Comparison of ENCODE assay signal across 23 cellular contexts in the genomic region with DNA sequence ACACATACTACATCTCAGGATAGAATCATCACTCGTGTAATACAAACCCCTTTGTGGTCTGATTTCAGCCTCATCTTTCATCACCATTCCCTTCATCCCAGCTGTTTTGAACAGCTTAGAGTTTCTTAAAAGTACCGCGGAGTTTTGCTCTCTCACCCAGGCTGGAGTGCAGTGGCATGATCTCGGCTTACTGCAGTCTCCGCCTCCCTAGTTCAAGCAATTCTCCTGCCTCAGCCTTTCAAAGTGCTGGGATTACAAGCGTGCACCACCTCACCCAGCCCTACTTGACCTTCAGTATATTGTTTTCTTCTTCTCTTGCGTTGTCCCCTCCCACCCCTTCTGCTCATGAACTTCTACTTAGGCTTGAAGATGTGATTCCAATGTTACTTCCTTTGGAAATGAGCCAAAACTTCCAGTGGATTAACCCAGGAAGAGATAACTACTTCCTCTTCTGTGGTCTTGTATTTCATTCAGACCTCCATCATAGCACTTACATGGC.
DNase-seq lines count a peak whose midpoint lies in the region; ATAC-seq and TF ChIP-seq lines count a peak whose summit lies in the region.
"Had no signal": no experiment of that assay in that cellular context is flagged by ENCODE, and none has a peak within 500 bp of the region (broad histone marks: within the 10 kb centered on the region; RNA-seq: fewer than 3 reads in every experiment).

No MANE protein-coding gene starts in this region.

- H3K36me3 Mint-ChIP-seq in nephron progenitor cell (ENCODE audit: low read depth), result peaks cover 25% of the 10 kb centered on the region

- H3K27me3 Mint-ChIP-seq in nephron progenitor cell (ENCODE audit: low read depth, poor library complexity), result no peaks in the 10 kb centered on the region
- H3K27me3 Mint-ChIP-seq: activated CD4-positive, alpha-beta memory T cell treated with anti-CD3 and anti-CD28 coated beads, Interleukin-2, amount 10 ng/mL, durations not matched to agents 7 days and 5 days; stimulated activated naive B cell treated with anti-CD40 and anti-IgM and Interleukin-4, amounts not matched to agents 10 μg/mL and 1 μg/mL and 100 μg/mL, for 72 hours had no signal

- H3K9me3 Mint-ChIP-seq in nephron progenitor cell, result no peaks in the 10 kb centered on the region
- H3K9me3 Mint-ChIP-seq: activated CD4-positive, alpha-beta memory T cell treated with anti-CD3 and anti-CD28 coated beads, Interleukin-2, amount 10 ng/mL, durations not matched to agents 7 days and 5 days; CD8-positive, alpha-beta memory T cell; stimulated activated naive B cell treated with anti-CD40 and anti-IgM and Interleukin-4, amounts not matched to agents 10 μg/mL and 1 μg/mL and 100 μg/mL, for 72 hours had no signal

- H3K9me3 ChIP-seq in HEK293 (ENCODE audit: control insufficient read depth, insufficient read depth, low read depth, low read length), result no peaks in the 10 kb centered on the region
- H3K9me3 ChIP-seq: thoracic aorta had no signal

- DNase-seq in NCI-H2227 (lab: John Stamatoyannopoulos, UW; ENCODE audit: unreplicated experiment), result peak; percentile 49
- peak; percentile 25 for DNase-seq in choroid plexus epithelial cell (ENCODE audit: low read depth)
- no peak for DNase-seq in nephron progenitor cell
- DNase-seq in ecto neural progenitor cell (ENCODE audit: low spot score), result no peak
- no peak for DNase-seq in SW 1271 (lab: John Stamatoyannopoulos, UW)
- DNase-seq: activated CD4-positive, alpha-beta memory T cell treated with anti-CD3 and anti-CD28 coated beads, Interleukin-2, amount 10 ng/mL, durations not matched to agents 7 days and 5 days; caudate nucleus; CD8-positive, alpha-beta memory T cell; kidney; mammary epithelial cell; NCI-H1694 treated with DMSO at 0.1 percent for 48 hours; NCI-H446 treated with DMSO at 0.1 percent for 48 hours; nucleus accumbens; small intestine; stimulated activated CD4-positive, alpha-beta T cell treated with anti-CD3 and anti-CD28 coated beads, Interleukin-2, amount 100 ng/mL, for 24 hours; stimulated activated naive B cell treated with anti-CD40 and anti-IgM and Interleukin-4, amounts not matched to agents 10 μg/mL and 1 μg/mL and 100 μg/mL, for 72 hours; T-helper 9 cell had no signal

- H3K4me3 ChIP-seq in HEK293 (ENCODE audit: low read depth, low read length), result no peak overlapping the region
- no peak overlapping the region for H3K4me3 ChIP-seq in choroid plexus epithelial cell (ENCODE audit: low read depth, low read length)
- H3K4me3 ChIP-seq: thoracic aorta had no signal

- ATAC-seq in HG03432 (IDR thresholded peaks at IDR 0.05; ENCODE audit: unreplicated experiment), result no peak
- ATAC-seq: HCT116; SK-N-SH treated with all-trans-retinoic acid at 6 μM for 48 hours; stimulated activated naive B cell treated with anti-CD40 and anti-IgM and Interleukin-4, amounts not matched to agents 10 μg/mL and 1 μg/mL and 100 μg/mL, for 72 hours had no signal

- no peak overlapping the region for H3K27ac ChIP-seq in HEK293 (ENCODE audit: extremely low read depth, low read depth, low read length)
- H3K27ac ChIP-seq: KMS-11, thoracic aorta had no signal

- peaks cover 51 to 61% of the 10 kb centered on the region in 2 experiments for H3K36me3 ChIP-seq in HEK293 (ENCODE audit: control insufficient read depth in 2 of 2, insufficient read depth in 1 of 2, low read length in 2 of 2)

- CTCF ChIA-PET in HEK293 (lab: Yijun Ruan, JAX), result interaction anchor here (1.0 kb wide), 1 partner anchor 902 kb away, joined by 5 read pairs; no protein-coding TSS in a partner anchor

- peaks cover 8% of the 10 kb centered on the region for H3K4me1 Mint-ChIP-seq in nephron progenitor cell
- H3K4me1 Mint-ChIP-seq: stimulated activated naive B cell treated with anti-CD40 and anti-IgM and Interleukin-4, amounts not matched to agents 10 μg/mL and 1 μg/mL and 100 μg/mL, for 72 hours had no signal

- H3K4me1 ChIP-seq in HEK293 (ENCODE audit: control insufficient read depth, insufficient read depth, low read length), result peaks cover 3% of the 10 kb centered on the region; the same call in 1 of the 2 replicates

- POLR2A ChIA-PET in HEK293 (lab: Yijun Ruan, JAX), result no interaction called here

- TF ChIP-seq CTCF in HEK293 (tag by site-specific recombination; IDR thresholded peaks at IDR 0.05) (no peak), choroid plexus epithelial cell (conservative IDR thresholded peaks at IDR 0.05; ENCODE audit: low read depth, low read length) (no peak), nephron progenitor cell (IDR thresholded peaks at IDR 0.05) (no peak)

- H3K4me3 Mint-ChIP-seq in nephron progenitor cell, result no peak overlapping the region
- H3K4me3 Mint-ChIP-seq: activated CD4-positive, alpha-beta memory T cell treated with anti-CD3 and anti-CD28 coated beads, Interleukin-2, amount 10 ng/mL, durations not matched to agents 7 days and 5 days; CD8-positive, alpha-beta memory T cell; stimulated activated naive B cell treated with anti-CD40 and anti-IgM and Interleukin-4, amounts not matched to agents 10 μg/mL and 1 μg/mL and 100 μg/mL, for 72 hours had no signal

- peak overlapping the region; percentile 70 for H3K27ac Mint-ChIP-seq in nephron progenitor cell
- H3K27ac Mint-ChIP-seq: activated CD4-positive, alpha-beta memory T cell treated with anti-CD3 and anti-CD28 coated beads, Interleukin-2, amount 10 ng/mL, durations not matched to agents 7 days and 5 days; stimulated activated naive B cell treated with anti-CD40 and anti-IgM and Interleukin-4, amounts not matched to agents 10 μg/mL and 1 μg/mL and 100 μg/mL, for 72 hours had no signal

TF ChIP-seq in HEK293, 187 proteins besides CTCF, POLR2A, EP300 and RAD21 (continues in another document):
- TF ChIP-seq, protein P1, sequence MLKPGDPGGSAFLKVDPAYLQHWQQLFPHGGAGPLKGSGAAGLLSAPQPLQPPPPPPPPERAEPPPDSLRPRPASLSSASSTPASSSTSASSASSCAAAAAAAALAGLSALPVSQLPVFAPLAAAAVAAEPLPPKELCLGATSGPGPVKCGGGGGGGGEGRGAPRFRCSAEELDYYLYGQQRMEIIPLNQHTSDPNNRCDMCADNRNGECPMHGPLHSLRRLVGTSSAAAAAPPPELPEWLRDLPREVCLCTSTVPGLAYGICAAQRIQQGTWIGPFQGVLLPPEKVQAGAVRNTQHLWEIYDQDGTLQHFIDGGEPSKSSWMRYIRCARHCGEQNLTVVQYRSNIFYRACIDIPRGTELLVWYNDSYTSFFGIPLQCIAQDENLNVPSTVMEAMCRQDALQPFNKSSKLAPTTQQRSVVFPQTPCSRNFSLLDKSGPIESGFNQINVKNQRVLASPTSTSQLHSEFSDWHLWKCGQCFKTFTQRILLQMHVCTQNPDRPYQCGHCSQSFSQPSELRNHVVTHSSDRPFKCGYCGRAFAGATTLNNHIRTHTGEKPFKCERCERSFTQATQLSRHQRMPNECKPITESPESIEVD (tag by site-specific recombination; IDR thresholded peaks at IDR 0.05), result 0 out of 2 replicates have a peak, but pooled peaks have one; percentile 11
- TF ChIP-seq, protein P2, sequence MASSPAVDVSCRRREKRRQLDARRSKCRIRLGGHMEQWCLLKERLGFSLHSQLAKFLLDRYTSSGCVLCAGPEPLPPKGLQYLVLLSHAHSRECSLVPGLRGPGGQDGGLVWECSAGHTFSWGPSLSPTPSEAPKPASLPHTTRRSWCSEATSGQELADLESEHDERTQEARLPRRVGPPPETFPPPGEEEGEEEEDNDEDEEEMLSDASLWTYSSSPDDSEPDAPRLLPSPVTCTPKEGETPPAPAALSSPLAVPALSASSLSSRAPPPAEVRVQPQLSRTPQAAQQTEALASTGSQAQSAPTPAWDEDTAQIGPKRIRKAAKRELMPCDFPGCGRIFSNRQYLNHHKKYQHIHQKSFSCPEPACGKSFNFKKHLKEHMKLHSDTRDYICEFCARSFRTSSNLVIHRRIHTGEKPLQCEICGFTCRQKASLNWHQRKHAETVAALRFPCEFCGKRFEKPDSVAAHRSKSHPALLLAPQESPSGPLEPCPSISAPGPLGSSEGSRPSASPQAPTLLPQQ (tag by site-specific recombination; IDR thresholded peaks at IDR 0.05), result no peak
- TF ChIP-seq ZNF768 (tag by site-specific recombination; IDR thresholded peaks at IDR 0.05), result no peak
- no peak for TF ChIP-seq ZNF341 (tag by site-specific recombination; IDR thresholded peaks at IDR 0.05; ENCODE audit: low read depth)
- no peak for TF ChIP-seq ZNF677 (tag by site-specific recombination; IDR thresholded peaks at IDR 0.05)
- no peak for TF ChIP-seq ZNF623 (tag by site-specific recombination; IDR thresholded peaks at IDR 0.05)
- TF ChIP-seq, protein P3, sequence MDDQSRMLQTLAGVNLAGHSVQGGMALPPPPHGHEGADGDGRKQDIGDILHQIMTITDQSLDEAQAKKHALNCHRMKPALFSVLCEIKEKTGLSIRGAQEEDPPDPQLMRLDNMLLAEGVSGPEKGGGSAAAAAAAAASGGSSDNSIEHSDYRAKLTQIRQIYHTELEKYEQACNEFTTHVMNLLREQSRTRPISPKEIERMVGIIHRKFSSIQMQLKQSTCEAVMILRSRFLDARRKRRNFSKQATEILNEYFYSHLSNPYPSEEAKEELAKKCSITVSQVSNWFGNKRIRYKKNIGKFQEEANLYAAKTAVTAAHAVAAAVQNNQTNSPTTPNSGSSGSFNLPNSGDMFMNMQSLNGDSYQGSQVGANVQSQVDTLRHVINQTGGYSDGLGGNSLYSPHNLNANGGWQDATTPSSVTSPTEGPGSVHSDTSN (CRISPR knock-in tag; IDR thresholded peaks at IDR 0.05), result no peak
- TF ChIP-seq ZNF175 (tag by site-specific recombination; IDR thresholded peaks at IDR 0.05), result no peak
- TF ChIP-seq, protein P4, sequence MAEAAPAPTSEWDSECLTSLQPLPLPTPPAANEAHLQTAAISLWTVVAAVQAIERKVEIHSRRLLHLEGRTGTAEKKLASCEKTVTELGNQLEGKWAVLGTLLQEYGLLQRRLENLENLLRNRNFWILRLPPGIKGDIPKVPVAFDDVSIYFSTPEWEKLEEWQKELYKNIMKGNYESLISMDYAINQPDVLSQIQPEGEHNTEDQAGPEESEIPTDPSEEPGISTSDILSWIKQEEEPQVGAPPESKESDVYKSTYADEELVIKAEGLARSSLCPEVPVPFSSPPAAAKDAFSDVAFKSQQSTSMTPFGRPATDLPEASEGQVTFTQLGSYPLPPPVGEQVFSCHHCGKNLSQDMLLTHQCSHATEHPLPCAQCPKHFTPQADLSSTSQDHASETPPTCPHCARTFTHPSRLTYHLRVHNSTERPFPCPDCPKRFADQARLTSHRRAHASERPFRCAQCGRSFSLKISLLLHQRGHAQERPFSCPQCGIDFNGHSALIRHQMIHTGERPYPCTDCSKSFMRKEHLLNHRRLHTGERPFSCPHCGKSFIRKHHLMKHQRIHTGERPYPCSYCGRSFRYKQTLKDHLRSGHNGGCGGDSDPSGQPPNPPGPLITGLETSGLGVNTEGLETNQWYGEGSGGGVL (tag by site-specific recombination; IDR thresholded peaks at IDR 0.05), result no peak
- TF ChIP-seq ZNF214 (tag by site-specific recombination; IDR thresholded peaks at IDR 0.05; ENCODE audit: borderline replicate concordance), result no peak

Comparison
In these comparisons a context has a peak if more than half of its experiments do, and no peak if none do; other contexts are left out.
1. DNase-seq: peak in NCI-H2227 (single experiment) and choroid plexus epithelial cell (single experiment); none in nephron progenitor cell (single experiment), ecto neural progenitor cell (single experiment) and SW 1271 (0 of 2).